ENCODE assay signal across 10 cellular contexts in genomic region chr17:48410821-48411220, GRCh38. TPM values are rescaled to one million over a fixed set of nuclear protein-coding genes. Genes with fewer than 3 reads are reported as not detected.
DNase-seq lines count a peak whose midpoint lies in the region; ATAC-seq and TF ChIP-seq lines count a peak whose summit lies in the region.
"Not testable (repeated sequence)": the region's sequence is repeated elsewhere in the genome, so short reads cannot be mapped to it uniquely, and the experiment has no call there.
"Had no signal": no experiment of that assay in that cellular context is flagged by ENCODE, and none has a peak within 500 bp of the region (broad histone marks: within the 10 kb centered on the region; RNA-seq: fewer than 3 reads in every experiment).

No MANE protein-coding gene starts in this region.

- not testable (repeated sequence) for H3K9ac ChIP-seq in endodermal cell (ENCODE audit: extremely low read depth, low read length, poor library complexity, severe bottlenecking)

- peaks cover 34% of the 10 kb centered on the region for H3K36me3 ChIP-seq in CD4-positive, CD25-positive, alpha-beta regulatory T cell (ENCODE audit: control insufficient read depth, insufficient read depth, low read length)
- H3K36me3 ChIP-seq in endodermal cell (ENCODE audit: control insufficient read depth, insufficient read depth, low read length) = not testable (repeated sequence)

- not testable (repeated sequence) for DNase-seq in CD4-positive, CD25-positive, alpha-beta regulatory T cell; HFFc6; activated CD4-positive, alpha-beta T cell treated with anti-CD3 and anti-CD28 coated beads, Interleukin-2, amount 10 ng/mL, durations not matched to agents 7 days and 5 days; endodermal cell; neural crest cell (ENCODE audit: low read depth, low spot score)

- not testable (repeated sequence) for H3K27ac ChIP-seq in CD4-positive, CD25-positive, alpha-beta regulatory T cell (ENCODE audit: insufficient read depth, low read length, poor library complexity, severe bottlenecking); endodermal cell (ENCODE audit: low read depth, low read length)

- H3K4me3 Mint-ChIP-seq in CD4-positive, CD25-positive, alpha-beta regulatory T cell = peak overlapping the region in 2 of 4 donors; percentile 23 to 28
- H3K4me3 Mint-ChIP-seq in HFFc6; activated CD4-positive, alpha-beta T cell treated with anti-CD3 and anti-CD28 coated beads, Interleukin-2, amount 10 ng/mL, durations not matched to agents 7 days and 5 days; endodermal cell; neural crest cell: not testable (repeated sequence)
- peak overlapping the region; percentile 8 for H3K4me3 Mint-ChIP-seq in activated naive CD4-positive, alpha-beta T cell treated with anti-CD3 and anti-CD28 coated beads, Interleukin-2, amount 50 U/mL, for 24 hours

- not testable (repeated sequence) for H3K9me3 ChIP-seq in CD4-positive, CD25-positive, alpha-beta regulatory T cell (ENCODE audit: control insufficient read depth in 2 of 2, low read length in 2 of 2); endodermal cell (ENCODE audit: control insufficient read depth, low read length)

- WGBS in endodermal cell (ENCODE audit: insufficient coverage in 1 of 2, insufficient read length in 1 of 2), 2 experiments = 80 to 98% methylated on average over 1 to 5 of the region's 7 CpGs

- H3K27ac Mint-ChIP-seq in CD4-positive, CD25-positive, alpha-beta regulatory T cell = peak overlapping the region; percentile 3 to 70 (median 46)
- not testable (repeated sequence) for H3K27ac Mint-ChIP-seq in HFFc6; activated naive CD4-positive, alpha-beta T cell treated with anti-CD3 and anti-CD28 coated beads, Interleukin-2, amount 50 U/mL, for 24 hours; endodermal cell; neural crest cell (ENCODE audit: unreplicated experiment)
- H3K27ac Mint-ChIP-seq in activated CD4-positive, alpha-beta T cell treated with anti-CD3 and anti-CD28 coated beads, Interleukin-2, amount 10 ng/mL, durations not matched to agents 7 days and 5 days = peak overlapping the region; percentile 48

- not testable (repeated sequence) for H3K27me3 Mint-ChIP-seq in CD4-positive, CD25-positive, alpha-beta regulatory T cell; activated CD4-positive, alpha-beta T cell treated with anti-CD3 and anti-CD28 coated beads, Interleukin-2, amount 10 ng/mL, durations not matched to agents 7 days and 5 days; activated naive CD4-positive, alpha-beta T cell treated with anti-CD3 and anti-CD28 coated beads, Interleukin-2, amount 50 U/mL, for 24 hours; endodermal cell (ENCODE audit: insufficient read depth)
- H3K27me3 Mint-ChIP-seq in HFFc6 (ENCODE audit: insufficient read depth) (peaks cover 39% of the 10 kb centered on the region), neural crest cell (ENCODE audit: low read depth) (peaks cover 86% of the 10 kb centered on the region)

- POLR2A ChIA-PET in activated CD4-positive, alpha-beta T cell treated with anti-CD3 and anti-CD28 coated beads, Interleukin-2, amount 10 ng/mL, durations not matched to agents 7 days and 5 days (lab: Charles Lee) = not testable (repeated sequence)

- H3K4me1 Mint-ChIP-seq in CD4-positive, CD25-positive, alpha-beta regulatory T cell = peaks cover 52 to 90% (median 71%) of the 10 kb centered on the region in 4 donors
- not testable (repeated sequence) for H3K4me1 Mint-ChIP-seq in HFFc6 (ENCODE audit: low read depth); endodermal cell; neural crest cell
- H3K4me1 Mint-ChIP-seq in activated CD4-positive, alpha-beta T cell treated with anti-CD3 and anti-CD28 coated beads, Interleukin-2, amount 10 ng/mL, durations not matched to agents 7 days and 5 days = peaks cover 69% of the 10 kb centered on the region
- peaks cover 85% of the 10 kb centered on the region for H3K4me1 Mint-ChIP-seq in activated naive CD4-positive, alpha-beta T cell treated with anti-CD3 and anti-CD28 coated beads, Interleukin-2, amount 50 U/mL, for 24 hours

- not testable (repeated sequence) for H3K9me3 Mint-ChIP-seq in CD4-positive, CD25-positive, alpha-beta regulatory T cell; HFFc6; activated CD4-positive, alpha-beta T cell treated with anti-CD3 and anti-CD28 coated beads, Interleukin-2, amount 10 ng/mL, durations not matched to agents 7 days and 5 days; activated naive CD4-positive, alpha-beta T cell treated with anti-CD3 and anti-CD28 coated beads, Interleukin-2, amount 50 U/mL, for 24 hours; endodermal cell; neural crest cell

- ATAC-seq in CD4-positive, CD25-positive, alpha-beta regulatory T cell (ENCODE audit: low read depth in 2 of 2) = not testable (repeated sequence)

- H3K27me3 ChIP-seq in CD4-positive, CD25-positive, alpha-beta regulatory T cell (ENCODE audit: control insufficient read depth, insufficient read depth, low read length); endodermal cell (ENCODE audit: control insufficient read depth, insufficient read depth, low read length, poor library complexity, severe bottlenecking): not testable (repeated sequence)

- H3K36me3 Mint-ChIP-seq in CD4-positive, CD25-positive, alpha-beta regulatory T cell = peaks cover 34% of the 10 kb centered on the region
- not testable (repeated sequence) for H3K36me3 Mint-ChIP-seq in HFFc6 (ENCODE audit: low read depth); endodermal cell (ENCODE audit: low read depth); neural crest cell (ENCODE audit: low read depth)
- H3K36me3 Mint-ChIP-seq in activated CD4-positive, alpha-beta T cell treated with anti-CD3 and anti-CD28 coated beads, Interleukin-2, amount 10 ng/mL, durations not matched to agents 7 days and 5 days (ENCODE audit: low read depth) = peaks cover 59% of the 10 kb centered on the region
- peaks cover 23% of the 10 kb centered on the region for H3K36me3 Mint-ChIP-seq in activated naive CD4-positive, alpha-beta T cell treated with anti-CD3 and anti-CD28 coated beads, Interleukin-2, amount 50 U/mL, for 24 hours

- TF ChIP-seq CTCF in HFFc6 (IDR thresholded peaks at IDR 0.05) = peak; percentile 27; the same call in 1 of the 2 replicates
- peak; percentile 21 for TF ChIP-seq CTCF in endodermal cell (conservative IDR thresholded peaks at IDR 0.05)
- TF ChIP-seq CTCF in neural crest cell (conservative IDR thresholded peaks at IDR 0.05) = peak; percentile 29

- not testable (repeated sequence) for H3K4me3 ChIP-seq in CD4-positive, CD25-positive, alpha-beta regulatory T cell (ENCODE audit: low read depth, low read length); endodermal cell (ENCODE audit: low read length)

- H3K4me1 ChIP-seq in CD4-positive, CD25-positive, alpha-beta regulatory T cell (ENCODE audit: control insufficient read depth, insufficient read depth, low read length, poor library complexity, severe bottlenecking) = peaks cover 79% of the 10 kb centered on the region
- not testable (repeated sequence) for H3K4me1 ChIP-seq in endodermal cell (ENCODE audit: control insufficient read depth, insufficient read depth, low read length)

- CTCF ChIA-PET in activated CD4-positive, alpha-beta T cell treated with anti-CD3 and anti-CD28 coated beads, Interleukin-2, amount 10 ng/mL, durations not matched to agents 7 days and 5 days (lab: Charles Lee) = interaction anchor here (0.6 to 1.2 kb wide), 2 partner anchors 20 to 1202 kb away, joined by 3 read pairs; no protein-coding TSS in a partner anchor

RNA-seq across cellular contexts. Expression of gene SKAP1, which starts 19.2 kb away (rescaled TPM):
- 196 TPM for total RNA-seq in CD4-positive, CD25-positive, alpha-beta regulatory T cell
- polyA plus RNA-seq in CD4-positive, CD25-positive, alpha-beta regulatory T cell = 100 to 1,000 TPM; 348 to 554 (median 391) TPM
- not detected for total RNA-seq in HFFc6 (2021; fragmentation: NEBNext Ultra II Directional; extraction: Animal tissue kit (Norgen Biotek cat#: 25700))
- 100 to 1,000 TPM; 123 to 144 TPM for total RNA-seq in activated CD4-positive, alpha-beta T cell treated with anti-CD3 and anti-CD28 coated beads, Interleukin-2, amount 10 ng/mL, durations not matched to agents 7 days and 5 days
- total RNA-seq in endodermal cell (under 1 TPM; 0.31 to 0.53 TPM), neural crest cell (0.49 TPM in 1 of 2 replicates, not detected in the other)
- not detected for polyA plus RNA-seq in endodermal cell (2013, experiment 1 of 2)
- polyA plus RNA-seq in endodermal cell (2013, experiment 2 of 2) = 0.66 TPM
- total RNA-seq: A673, GM23248, H4 had no signal
- polyA plus RNA-seq: AG04450, GM23248 had no signal

Comparison
In these comparisons a context has a peak if more than half of its experiments do, and no peak if none do; other contexts are left out.
1. RNA of gene SKAP1, which starts 19.2 kb away (total RNA-seq): 196 TPM in CD4-positive, CD25-positive, alpha-beta regulatory T cell (single experiment) and 123 to 144 TPM in activated CD4-positive, alpha-beta T cell treated with anti-CD3 and anti-CD28 coated beads, Interleukin-2, amount 10 ng/mL, durations not matched to agents 7 days and 5 days; 0.31 to 0.53 TPM in endodermal cell, 0.49 TPM in neural crest cell and not detected in HFFc6; every median in the first group is over 10 times any median in the second.
2. Peak in every context shown above with its lines, with median percentiles within 50 percentile points of each other: CTCF ChIP-seq.